In genomic region chr5:131263648-131264452, GRCh38 we compare ENCODE assay signal across 8 cellular contexts. TPM values are rescaled to one million over a fixed set of nuclear protein-coding genes. Genes with fewer than 3 reads are reported as not detected.
DNase-seq lines count a peak whose midpoint lies in the region; ATAC-seq and TF ChIP-seq lines count a peak whose summit lies in the region.

TSS of gene CDC42SE2 (plus strand) at chr5:131264053. CDS start at chr5:131359494, 95,441 bp downstream.

- ATAC-seq in HG02759 (IDR thresholded peaks at IDR 0.05; ENCODE audit: unreplicated experiment) = peak; percentile 90

- H3K36me3 ChIP-seq in hepatocyte (replicated peaks; ENCODE audit: insufficient read depth, low read depth) = no peaks in the 10 kb centered on the region

- in situ Hi-C loops in GM13976 (cut with MboI; ENCODE audit: low sequenced_read_pairs, unreplicated experiment) = no loop called here

- peak within 1 kb of the TSS; percentile 82 for H3K4me2 ChIP-seq in hepatocyte

- DNase-seq in GM13976 (ENCODE audit: low spot score) (peak; percentile 90), NCI-H1436 treated with DMSO at 0.1 percent for 48 hours (lab: John Stamatoyannopoulos, UW) (peak; percentile 32), astrocyte of the hippocampus (ENCODE audit: low read depth, low spot score) (peak; percentile 96), hepatocyte (ENCODE audit: low spot score) (peak; percentile 96), retinal pigment epithelial cell (ENCODE audit: low read depth) (peak; percentile 37), GM19240 (ENCODE audit: insufficient read length, low spot score) (no peak)

- no peaks in the 10 kb centered on the region for H3K9me3 ChIP-seq in hepatocyte (ENCODE audit: low read depth)

- H4K20me1 ChIP-seq in hepatocyte (ENCODE audit: insufficient read depth, poor library complexity, severe bottlenecking) = peaks cover 6% of the 10 kb centered on the region

- H3K9me2 ChIP-seq in hepatocyte (replicated peaks; ENCODE audit: insufficient read depth) = no peaks in the 10 kb centered on the region

- H2AFZ ChIP-seq in hepatocyte = peak within 1 kb of the TSS; percentile 97

- H3K27ac ChIP-seq in hepatocyte = peak within 1 kb of the TSS; percentile 97

- peaks cover 3% of the 10 kb centered on the region for H3K4me1 ChIP-seq in hepatocyte (ENCODE audit: insufficient read depth)

- peaks cover 45% of the 10 kb centered on the region for H3K79me2 ChIP-seq in hepatocyte

- intact Hi-C loops in T-helper 2 cell treated with Interferon-gamma antibody and Interleukin-4, amounts not matched to agents 100 ng/mL and 5 ng/mL, for 36 hours (cut with micrococcal nuclease) = loop anchor here (1.0 to 5.0 kb wide), 6 partner anchors 8 to 1228 kb away; partner anchors contain the start of genes IRF1 and LYRM7

- H3K4me3 ChIP-seq in hepatocyte = peak within 1 kb of the TSS; percentile 97
- peak within 1 kb of the TSS; percentile 92 for H3K4me3 ChIP-seq in retinal pigment epithelial cell (ENCODE audit: low read length)

- WGBS in hepatocyte (ENCODE audit: low lambda C conversion rate, missing lambda C conversion rate) = 2% methylated on average over 55 of the region's 97 CpGs

- H3K27me3 ChIP-seq in hepatocyte = no peaks in the 10 kb centered on the region

- no peak for TF ChIP-seq CTCF in GM13976 (IDR thresholded peaks at IDR 0.05; ENCODE audit: borderline replicate concordance, control extremely low read depth, extremely low read depth, insufficient read depth, missing control alignments)
- no peak for TF ChIP-seq CTCF in hepatocyte (IDR thresholded peaks at IDR 0.05; ENCODE audit: poor library complexity)
- TF ChIP-seq CTCF in retinal pigment epithelial cell (conservative IDR thresholded peaks at IDR 0.05; ENCODE audit: low read depth, low read length) = no peak

RNA-seq across cellular contexts. Expression of gene CDC42SE2, which starts in this region (rescaled TPM):
- 152 TPM in 2 replicates for total RNA-seq in T-helper 2 cell treated with Interferon-gamma antibody and Interleukin-4, amounts not matched to agents 100 ng/mL and 5 ng/mL, for 36 hours
- total RNA-seq in hepatocyte = 45.4 and 51.5 TPM in 2 replicates
- 21.9 and 27.2 TPM in 2 replicates for polyA plus RNA-seq in hepatocyte
